Comparison of ENCODE assay signal across 8 cellular contexts in the genomic region with DNA sequence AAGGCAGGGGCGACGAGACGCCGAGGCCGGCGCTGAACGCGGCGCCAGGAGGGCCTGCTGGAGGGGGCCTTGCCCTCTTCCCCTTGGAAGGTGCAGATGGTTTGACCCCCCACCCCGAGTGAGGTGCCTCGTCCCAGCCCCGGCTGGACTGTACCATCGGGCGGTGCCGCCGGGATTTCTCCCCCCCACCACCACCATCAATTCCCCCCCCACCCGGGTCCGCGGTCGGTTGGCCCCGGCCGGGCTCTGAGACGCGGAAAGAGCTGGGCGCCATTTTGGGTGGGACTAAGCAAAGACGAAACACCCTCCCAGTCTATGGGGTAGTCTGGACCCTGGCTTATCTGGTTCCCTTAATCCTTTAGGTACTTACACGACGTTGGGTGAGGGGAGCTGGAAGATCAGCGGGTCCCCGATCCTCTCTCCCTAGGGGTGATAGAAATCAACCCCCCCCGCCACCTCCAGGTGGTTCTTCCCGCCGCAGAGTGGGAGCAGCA. TPM values are rescaled to one million over a fixed set of nuclear protein-coding genes. Genes with fewer than 3 reads are reported as not detected.
DNase-seq lines count a peak whose midpoint lies in the region; ATAC-seq and TF ChIP-seq lines count a peak whose summit lies in the region.

A gene with protein sequence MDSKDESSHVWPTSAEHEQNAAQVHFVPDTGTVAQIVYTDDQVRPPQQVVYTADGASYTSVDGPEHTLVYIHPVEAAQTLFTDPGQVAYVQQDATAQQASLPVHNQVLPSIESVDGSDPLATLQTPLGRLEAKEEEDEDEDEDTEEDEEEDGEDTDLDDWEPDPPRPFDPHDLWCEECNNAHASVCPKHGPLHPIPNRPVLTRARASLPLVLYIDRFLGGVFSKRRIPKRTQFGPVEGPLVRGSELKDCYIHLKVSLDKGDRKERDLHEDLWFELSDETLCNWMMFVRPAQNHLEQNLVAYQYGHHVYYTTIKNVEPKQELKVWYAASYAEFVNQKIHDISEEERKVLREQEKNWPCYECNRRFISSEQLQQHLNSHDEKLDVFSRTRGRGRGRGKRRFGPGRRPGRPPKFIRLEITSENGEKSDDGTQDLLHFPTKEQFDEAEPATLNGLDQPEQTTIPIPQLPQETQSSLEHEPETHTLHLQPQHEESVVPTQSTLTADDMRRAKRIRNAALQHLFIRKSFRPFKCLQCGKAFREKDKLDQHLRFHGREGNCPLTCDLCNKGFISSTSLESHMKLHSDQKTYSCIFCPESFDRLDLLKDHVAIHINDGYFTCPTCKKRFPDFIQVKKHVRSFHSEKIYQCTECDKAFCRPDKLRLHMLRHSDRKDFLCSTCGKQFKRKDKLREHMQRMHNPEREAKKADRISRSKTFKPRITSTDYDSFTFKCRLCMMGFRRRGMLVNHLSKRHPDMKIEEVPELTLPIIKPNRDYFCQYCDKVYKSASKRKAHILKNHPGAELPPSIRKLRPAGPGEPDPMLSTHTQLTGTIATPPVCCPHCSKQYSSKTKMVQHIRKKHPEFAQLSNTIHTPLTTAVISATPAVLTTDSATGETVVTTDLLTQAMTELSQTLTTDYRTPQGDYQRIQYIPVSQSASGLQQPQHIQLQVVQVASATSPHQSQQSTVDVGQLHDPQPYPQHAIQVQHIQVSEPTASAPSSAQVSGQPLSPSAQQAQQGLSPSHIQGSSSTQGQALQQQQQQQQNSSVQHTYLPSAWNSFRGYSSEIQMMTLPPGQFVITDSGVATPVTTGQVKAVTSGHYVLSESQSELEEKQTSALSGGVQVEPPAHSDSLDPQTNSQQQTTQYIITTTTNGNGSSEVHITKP (minus strand): TSS at position 484 of the 494 bp plus-strand sequence. CDS start 41,871 bp downstream, outside the sequence.

- no peaks in the 10 kb centered on the region for H3K9me3 ChIP-seq in adipocyte (ENCODE audit: control insufficient read depth, low read length)
- H3K9me3 ChIP-seq in heart right ventricle: no peaks in the 10 kb centered on the region

- H3K27ac ChIP-seq in heart right ventricle (peak within 1 kb of the TSS; percentile 92 to 100 (median 99)), urinary bladder (ENCODE audit: low read depth) (peak within 1 kb of the TSS; percentile 99)

- H3K27me3 ChIP-seq in adipocyte (replicated peaks; ENCODE audit: control insufficient read depth, insufficient read depth, low read length) (no peaks in the 10 kb centered on the region), heart right ventricle (no peaks in the 10 kb centered on the region)

- TF ChIP-seq CTCF in HFF-Myc (IDR thresholded peaks at IDR 0.05; ENCODE audit: low read depth, low read length, missing control alignments) (no peak), NB4 (IDR thresholded peaks at IDR 0.05; ENCODE audit: low read depth, low read length) (no peak), heart right ventricle (IDR thresholded peaks at IDR 0.05) (no peak)

- H3K4me1 ChIP-seq in adipocyte (ENCODE audit: control insufficient read depth, insufficient read depth, low read length) (peaks cover 19% of the 10 kb centered on the region), heart right ventricle (peaks cover 3 to 35% (median 18%) of the 10 kb centered on the region in 9 donors), urinary bladder (ENCODE audit: insufficient read depth) (peaks cover 1% of the 10 kb centered on the region)

- no peak for DNase-seq in HFF-Myc (ENCODE audit: extremely low read depth, low read depth)
- peak; percentile 96 for DNase-seq in NB4 (ENCODE audit: low read depth)
- DNase-seq in T follicular helper cell (ENCODE audit: low read depth): peak; percentile 84
- peak; percentile 96 for DNase-seq in adipocyte (ENCODE audit: low read depth)
- DNase-seq in heart right ventricle: peak; percentile 94 to 95
- peak; percentile 98 for DNase-seq in posterior vena cava (ENCODE audit: low spot score)

- TF ChIP-seq POLR2A in GM10847 (IDR thresholded peaks at IDR 0.05; ENCODE audit: extremely low read depth, insufficient read length) (peak; percentile 19), NB4 (IDR thresholded peaks at IDR 0.05; ENCODE audit: extremely low read depth, insufficient read length) (peak; percentile 68)

- no peaks in the 10 kb centered on the region for H3K36me3 ChIP-seq in adipocyte (ENCODE audit: control insufficient read depth, insufficient read depth, low read length, severe bottlenecking)
- H3K36me3 ChIP-seq in heart right ventricle: no peaks in the 10 kb centered on the region
- no peaks in the 10 kb centered on the region for H3K36me3 ChIP-seq in urinary bladder (ENCODE audit: insufficient read depth)

- intact Hi-C loops in heart right ventricle (cut with DNase I) (loop anchor here in 7 of 10 donors (1.0 to 5.0 kb wide), 8 partner anchors 65 to 135 kb away; a partner anchor contains a TSS), posterior vena cava (cut with DNase I) (loop anchor here (5.0 to 10.0 kb wide), 2 partner anchors 62 to 130 kb away; a partner anchor contains a TSS)

- peak within 1 kb of the TSS; percentile 74 for H3K4me3 ChIP-seq in HFF-Myc (replicated peaks; ENCODE audit: low read depth, low read length)
- H3K4me3 ChIP-seq in NB4 (ENCODE audit: low read depth, low read length): peak within 1 kb of the TSS; percentile 83
- H3K4me3 ChIP-seq in adipocyte (ENCODE audit: low read length): peak within 1 kb of the TSS; percentile 90
- H3K4me3 ChIP-seq in heart right ventricle: peak within 1 kb of the TSS; percentile 56 to 92 (median 76)
- H3K4me3 ChIP-seq in urinary bladder (ENCODE audit: low read depth, low read length): peak within 1 kb of the TSS; percentile 97

- 1% methylated on average over 30 to 33 of the region's 33 CpGs for WGBS in heart right ventricle, 2 donors
- under 1% methylated on average over 33 of the region's 33 CpGs for WGBS in urinary bladder

- peak; percentile 85 to 95 (median 90) for ATAC-seq in heart right ventricle

- H3K9ac ChIP-seq in adipocyte (ENCODE audit: low read length): peak within 1 kb of the TSS; percentile 99

RNA-seq across cellular contexts. Expression of the gene that starts here (rescaled TPM):
- total RNA-seq in heart right ventricle: 1 to 10 TPM; 2.9 to 5.4 (median 3.7) TPM
- polyA plus RNA-seq in heart right ventricle: 1 to 10 TPM in 1 of 2 donors, under 1 TPM in 1; 0.75 to 3.1 TPM
- total RNA-seq in posterior vena cava: 10 to 100 TPM in 1 of 2 donors, 1 to 10 TPM in 1; 5.0 to 10.7 TPM
- 6.2 TPM for total RNA-seq in urinary bladder
- 3.4 TPM for polyA plus RNA-seq in urinary bladder
